Comparison of ENCODE assay signal across 1 cellular context in genomic region chr6:44250067-44250717, GRCh38.
A peak's percentile ranks its signal among the peaks of the same experiment; 100 is the strongest.
TF ChIP-seq lines count a peak whose summit lies in the region.

No MANE protein-coding gene starts in this region.

TF ChIP-seq in HepG2, 621 proteins besides CTCF, POLR2A, EP300 and RAD21:
- TF ChIP-seq CREB1 (IDR thresholded peaks at IDR 0.05) = peak; percentile 55; the same call in 1 of the 2 replicates
- TF ChIP-seq CREB1 (CRISPR knock-in tag; IDR thresholded peaks at IDR 0.05) = 0 out of 2 replicates have a peak, but pooled peaks have one; percentile 15
- peak; percentile 65; the same call in 1 of the 2 replicates for TF ChIP-seq MBD4 (IDR thresholded peaks at IDR 0.05; ENCODE audit: borderline replicate concordance, low read length)
- no peak for TF ChIP-seq CBX1 (IDR thresholded peaks at IDR 0.05; ENCODE audit: low read depth)
- peak; percentile 20; the same call in 1 of the 2 replicates for TF ChIP-seq POLR2AphosphoS5 (IDR thresholded peaks at IDR 0.05; ENCODE audit: low read depth, low read length)
- TF ChIP-seq ATF7 (IDR thresholded peaks at IDR 0.05) = peak; percentile 71
- no peak for TF ChIP-seq ATF7 (CRISPR knock-in tag; IDR thresholded peaks at IDR 0.05)
- no peak for TF ChIP-seq ZBTB8A (CRISPR knock-in tag; IDR thresholded peaks at IDR 0.05; ENCODE audit: borderline replicate concordance, low read depth)
- no peak for TF ChIP-seq ZKSCAN5 (CRISPR knock-in tag; IDR thresholded peaks at IDR 0.05)
